In the genomic region with DNA sequence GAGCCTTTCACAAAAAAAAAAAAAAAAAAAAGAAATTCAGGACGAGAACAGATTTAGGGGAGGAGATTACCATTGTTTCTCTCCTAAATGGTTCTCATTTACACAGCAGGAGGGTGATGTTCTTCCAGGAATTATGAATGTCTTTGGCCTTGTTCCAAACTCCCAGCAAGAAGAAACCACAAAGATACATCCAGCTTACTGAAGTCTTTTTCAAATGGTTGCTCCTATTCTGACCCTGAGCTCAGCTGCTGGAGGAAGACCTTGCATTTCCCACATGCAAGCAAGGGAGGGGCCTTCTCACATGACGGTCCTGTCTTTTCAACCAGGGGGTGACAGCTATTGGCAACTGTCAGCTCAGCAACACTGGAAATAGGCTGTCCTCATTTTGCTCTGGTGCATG, we compare ENCODE assay signal across 13 cellular contexts.
DNase-seq lines count a peak whose midpoint lies in the region; ATAC-seq and TF ChIP-seq lines count a peak whose summit lies in the region.
"Had no signal": no experiment of that assay in that cellular context is flagged by ENCODE, and none has a peak within 500 bp of the region (broad histone marks: within the 10 kb centered on the region; RNA-seq: fewer than 3 reads in every experiment).

No MANE protein-coding gene starts in this region.

- H3K4me1 ChIP-seq in CD4-positive, alpha-beta memory T cell (ENCODE audit: insufficient read depth, low read length): no peaks in the 10 kb centered on the region
- H3K4me1 ChIP-seq: spleen had no signal

- H3K4me3 ChIP-seq in SK-N-MC: no peak overlapping the region
- H3K4me3 ChIP-seq in CD4-positive, alpha-beta memory T cell (ENCODE audit: low read length in 2 of 2): no peak overlapping the region
- H3K4me3 ChIP-seq: spleen, thoracic aorta had no signal

- intact Hi-C loops in CD4-positive, alpha-beta T cell (cut with DNase I, micrococcal nuclease): no loop called here
- intact Hi-C loops in CD4-positive, alpha-beta memory T cell (cut with micrococcal nuclease): no loop called here

- POLR2A ChIA-PET in CD4-positive, alpha-beta T cell (lab: Charles Lee): no interaction called here
- POLR2A ChIA-PET in CD4-positive, alpha-beta memory T cell (lab: Charles Lee; ENCODE audit: partially characterized antibody): no interaction called here

- H3K36me3 ChIP-seq in SK-N-MC (ENCODE audit: insufficient read depth, low read length): no peaks in the 10 kb centered on the region
- no peaks in the 10 kb centered on the region for H3K36me3 ChIP-seq in CD4-positive, alpha-beta memory T cell (ENCODE audit: insufficient read depth, low read length)
- H3K36me3 ChIP-seq: spleen, thoracic aorta had no signal

- no peaks in the 10 kb centered on the region for H3K4me1 Mint-ChIP-seq in CD4-positive, alpha-beta T cell (ENCODE audit: low read depth)
- H3K4me1 Mint-ChIP-seq in CD4-positive, alpha-beta memory T cell: no peaks in the 10 kb centered on the region

- no peaks in the 10 kb centered on the region for H3K9me3 ChIP-seq in SK-N-MC (ENCODE audit: low read depth, low read length)
- H3K9me3 ChIP-seq in CD4-positive, alpha-beta T cell (ENCODE audit: control insufficient read depth, low read length): no peaks in the 10 kb centered on the region
- H3K9me3 ChIP-seq in CD4-positive, alpha-beta memory T cell (ENCODE audit: control insufficient read depth in 1 of 2, low read length in 2 of 2): no peaks in the 10 kb centered on the region
- H3K9me3 ChIP-seq: spleen, thoracic aorta had no signal

- H3K27ac Mint-ChIP-seq in CD4-positive, alpha-beta T cell: no peak overlapping the region
- H3K27ac Mint-ChIP-seq in CD4-positive, alpha-beta memory T cell: no peak overlapping the region

- no peaks in the 10 kb centered on the region for H3K27me3 ChIP-seq in CD4-positive, alpha-beta T cell (ENCODE audit: control insufficient read depth, insufficient read depth, low read length)
- no peaks in the 10 kb centered on the region for H3K27me3 ChIP-seq in CD4-positive, alpha-beta memory T cell (ENCODE audit: insufficient read depth, low read length)

- no peak overlapping the region for H3K9ac ChIP-seq in SK-N-MC (ENCODE audit: insufficient read length)

- no peak for ATAC-seq in HG03432 (IDR thresholded peaks at IDR 0.05; ENCODE audit: unreplicated experiment)
- ATAC-seq in CD4-positive, alpha-beta T cell (ENCODE audit: poor library complexity): no peak

- no peaks in the 10 kb centered on the region for H3K9me3 Mint-ChIP-seq in CD4-positive, alpha-beta T cell
- peaks cover 0 to 2% (median 0%) of the 10 kb centered on the region in 8 donors for H3K9me3 Mint-ChIP-seq in CD4-positive, alpha-beta memory T cell

- peak; percentile 9 for DNase-seq in COLO829 (ENCODE audit: low spot score)
- peak; percentile 15 for DNase-seq in NCI-H1092 (lab: John Stamatoyannopoulos, UW)
- DNase-seq in SK-N-MC (ENCODE audit: low read depth, low spot score): peak; percentile 84
- DNase-seq in iPS-NIHi11 (ENCODE audit: low spot score): peak; percentile 23
- DNase-seq in stimulated activated CD4-positive, alpha-beta T cell treated with anti-CD3 and anti-CD28 coated beads, Interleukin-12 subunit alpha, Interleukin-12 subunit beta, amount 100 ng/mL, for 4 hours: no peak
- DNase-seq in CD4-positive, alpha-beta T cell: no peak
- DNase-seq in CD4-positive, alpha-beta memory T cell: no peak
- DNase-seq: NCI-H526, spleen had no signal

- H3K27ac ChIP-seq in SK-N-MC: no peak overlapping the region
- H3K27ac ChIP-seq in CD4-positive, alpha-beta T cell (ENCODE audit: low read depth, low read length): no peak overlapping the region
- no peak overlapping the region for H3K27ac ChIP-seq in CD4-positive, alpha-beta memory T cell (ENCODE audit: low read depth, low read length)
- H3K27ac ChIP-seq: C4-2B, thoracic aorta, VCaP had no signal

- no peak for TF ChIP-seq CTCF in CD4-positive, alpha-beta T cell (IDR thresholded peaks at IDR 0.05)

- H3K27me3 Mint-ChIP-seq in CD4-positive, alpha-beta T cell: peaks cover 14% of the 10 kb centered on the region
- H3K27me3 Mint-ChIP-seq in CD4-positive, alpha-beta memory T cell: peaks cover 4% of the 10 kb centered on the region in 2 donors

- H3K4me3 Mint-ChIP-seq in CD4-positive, alpha-beta T cell: no peak overlapping the region
- H3K4me3 Mint-ChIP-seq in CD4-positive, alpha-beta memory T cell: no peak overlapping the region

- CTCF ChIA-PET in CD4-positive, alpha-beta T cell (lab: Charles Lee): no interaction called here
- CTCF ChIA-PET in CD4-positive, alpha-beta memory T cell (lab: Charles Lee; ENCODE audit: partially characterized antibody): no interaction called here

- no peaks in the 10 kb centered on the region for H3K36me3 Mint-ChIP-seq in CD4-positive, alpha-beta T cell (ENCODE audit: low read depth)
- H3K36me3 Mint-ChIP-seq in CD4-positive, alpha-beta memory T cell: no peaks in the 10 kb centered on the region

Comparison
In these comparisons a context has a peak if more than half of its experiments do, and no peak if none do; other contexts are left out.
1. DNase-seq: peak in COLO829 (single experiment), NCI-H1092 (single experiment), SK-N-MC (single experiment) and iPS-NIHi11 (single experiment); none in stimulated activated CD4-positive, alpha-beta T cell treated with anti-CD3 and anti-CD28 coated beads, Interleukin-12 subunit alpha, Interleukin-12 subunit beta, amount 100 ng/mL, for 4 hours (single experiment), CD4-positive, alpha-beta T cell (0 of 10) and CD4-positive, alpha-beta memory T cell (0 of 5).